Comparison of ENCODE assay signal across 11 cellular contexts in genomic region chr5:16713386-16713928, GRCh38.
DNase-seq lines count a peak whose midpoint lies in the region; ATAC-seq and TF ChIP-seq lines count a peak whose summit lies in the region.
"Had no signal": no experiment of that assay in that cellular context is flagged by ENCODE, and none has a peak within 500 bp of the region (broad histone marks: within the 10 kb centered on the region; RNA-seq: fewer than 3 reads in every experiment).

No MANE protein-coding gene starts in this region.

- H3K36me3 ChIP-seq in HUES48 (ENCODE audit: control insufficient read depth, insufficient read depth, low read length) (peaks cover 27% of the 10 kb centered on the region), right atrium auricular region (no peaks in the 10 kb centered on the region), upper lobe of right lung (peaks cover 27% of the 10 kb centered on the region), OCI-LY7 (ENCODE audit: insufficient read depth, low read length) (no peaks in the 10 kb centered on the region)
- H3K36me3 ChIP-seq: neutrophil had no signal

- no peaks in the 10 kb centered on the region for H3K9me2 ChIP-seq in OCI-LY7 (ENCODE audit: insufficient read depth, low read length)

- POLR2A ChIA-PET in OCI-LY7 (lab: Charles Lee): interaction anchor here (0.5 to 1.4 kb wide), 2 partner anchors 14 to 61 kb away, joined by 3 read pairs; no protein-coding TSS in a partner anchor

- H3K9me3 ChIP-seq in HUES48 (ENCODE audit: control insufficient read depth, insufficient read depth, low read length) (no peaks in the 10 kb centered on the region), right atrium auricular region (no peaks in the 10 kb centered on the region), upper lobe of right lung (no peaks in the 10 kb centered on the region), OCI-LY7 (ENCODE audit: low read length) (no peaks in the 10 kb centered on the region)
- H3K9me3 ChIP-seq: neutrophil had no signal

- H3K27ac ChIP-seq in HUES48 (ENCODE audit: low read depth, low read length): peak overlapping the region; percentile 88
- H3K27ac ChIP-seq in right atrium auricular region: no peak overlapping the region
- H3K27ac ChIP-seq in upper lobe of right lung: no peak overlapping the region
- no peak overlapping the region for H3K27ac ChIP-seq in OCI-LY7 (ENCODE audit: low read depth, low read length, poor library complexity, severe bottlenecking)
- H3K27ac ChIP-seq: neutrophil had no signal

- no peak overlapping the region for H2AFZ ChIP-seq in OCI-LY7 (ENCODE audit: low read length)

- no peaks in the 10 kb centered on the region for H3K79me2 ChIP-seq in OCI-LY7 (ENCODE audit: insufficient read depth, low read depth, low read length)

- H3K4me1 ChIP-seq in HUES48 (ENCODE audit: control insufficient read depth, insufficient read depth, low read length): peaks cover 52% of the 10 kb centered on the region
- H3K4me1 ChIP-seq in right atrium auricular region: peaks cover 0 to 4% of the 10 kb centered on the region in 2 donors
- H3K4me1 ChIP-seq in upper lobe of right lung: peaks cover 10% of the 10 kb centered on the region
- H3K4me1 ChIP-seq in OCI-LY7 (ENCODE audit: insufficient read depth, low read length, poor library complexity, severe bottlenecking): no peaks in the 10 kb centered on the region

- CTCF ChIA-PET in OCI-LY7 (lab: Charles Lee; ENCODE audit: unreplicated experiment): no interaction called here

- no TSS peak for BruUV-seq in OCI-LY7 (replicated peaks; lab: Mats Ljungman, UMichigan)

- peak; percentile 71 for ATAC-seq in sciatic nerve
- ATAC-seq in upper lobe of right lung: no peak
- no peak for ATAC-seq in HG02938 (IDR thresholded peaks at IDR 0.05; ENCODE audit: unreplicated experiment)
- ATAC-seq: PC-3 had no signal

- H3K27me3 ChIP-seq in HUES48 (ENCODE audit: control insufficient read depth, insufficient read depth, low read length): no peaks in the 10 kb centered on the region
- H3K27me3 ChIP-seq in right atrium auricular region: no peaks in the 10 kb centered on the region
- H3K27me3 ChIP-seq in upper lobe of right lung: no peaks in the 10 kb centered on the region
- H3K27me3 ChIP-seq: neutrophil had no signal

- H3K9ac ChIP-seq in HUES48 (ENCODE audit: low read depth, low read length): no peak overlapping the region

- peak in 52 of 58 donors; percentile 21 to 83 (median 57) for DNase-seq in anterior cingulate cortex (lab: John Stamatoyannopoulos, UW)
- DNase-seq in right atrium auricular region (ENCODE audit: low spot score): no peak
- no peak for DNase-seq in sciatic nerve (ENCODE audit: low spot score)
- DNase-seq in upper lobe of right lung: no peak
- DNase-seq in OCI-M2 (lab: John Stamatoyannopoulos, UW; ENCODE audit: unreplicated experiment): no peak
- DNase-seq in OCI-LY7 (ENCODE audit: low spot score): no peak
- DNase-seq: activated naive CD4-positive, alpha-beta T cell treated with anti-CD3 and anti-CD28 coated beads for 36 hours; PC-3 had no signal

- TF ChIP-seq CTCF in right atrium auricular region (IDR thresholded peaks at IDR 0.05): no peak
- TF ChIP-seq CTCF in upper lobe of right lung (IDR thresholded peaks at IDR 0.05): no peak
- TF ChIP-seq CTCF in OCI-LY7 (conservative IDR thresholded peaks at IDR 0.05; ENCODE audit: low read length): no peak

- H4K20me1 ChIP-seq in OCI-LY7 (ENCODE audit: insufficient read depth, low read length): no peaks in the 10 kb centered on the region

- peak overlapping the region; percentile 50 for H3K4me3 ChIP-seq in HUES48 (ENCODE audit: low read depth, low read length)
- peak overlapping the region; percentile 24 to 38 for H3K4me3 ChIP-seq in right atrium auricular region
- no peak overlapping the region for H3K4me3 ChIP-seq in upper lobe of right lung
- H3K4me3 ChIP-seq in OCI-LY7 (ENCODE audit: low read depth, low read length, poor library complexity, severe bottlenecking): no peak overlapping the region

- H3K4me2 ChIP-seq in OCI-LY7 (ENCODE audit: low read length): no peak overlapping the region

- intact Hi-C loops in sciatic nerve (cut with DNase I) (no loop called here), upper lobe of right lung (cut with DNase I) (no loop called here), OCI-LY7 (cut with micrococcal nuclease; ENCODE audit: unreplicated experiment) (no loop called here)

Comparison
In these comparisons a context has a peak if more than half of its experiments do, and no peak if none do; other contexts are left out.
1. H3K4me3 ChIP-seq: peak in HUES48 (single experiment) and right atrium auricular region (2 of 2); none in upper lobe of right lung (single experiment) and OCI-LY7 (single experiment).
2. DNase-seq: peak in anterior cingulate cortex (52 of 58); none in right atrium auricular region (single experiment), sciatic nerve (single experiment), upper lobe of right lung (single experiment), OCI-M2 (single experiment) and OCI-LY7 (single experiment).